ENCODE assay signal across 20 cellular contexts in the genomic region with DNA sequence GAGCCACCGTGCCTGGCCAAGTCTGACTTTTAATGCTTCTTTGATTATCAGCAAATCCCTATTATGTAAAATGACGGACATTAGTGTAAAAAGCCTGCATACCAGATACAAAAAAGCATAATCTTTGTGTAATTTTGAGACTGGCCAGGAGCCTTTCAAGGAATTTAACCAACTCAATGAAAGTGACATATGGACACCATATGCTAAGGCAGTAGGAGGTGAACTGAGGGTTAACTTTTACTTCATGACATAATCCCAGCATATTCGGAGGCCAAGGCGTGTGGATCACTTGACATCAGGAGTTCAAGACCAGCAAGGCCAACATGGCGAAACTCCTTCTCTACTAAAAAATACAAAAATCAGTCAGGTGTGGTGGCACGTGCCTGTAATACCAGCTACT.
A peak's percentile ranks its signal among the peaks of the same experiment; 100 is the strongest.
DNase-seq lines count a peak whose midpoint lies in the region; ATAC-seq and TF ChIP-seq lines count a peak whose summit lies in the region.
"Had no signal": no experiment of that assay in that cellular context is flagged by ENCODE, and none has a peak within 500 bp of the region (broad histone marks: within the 10 kb centered on the region; RNA-seq: fewer than 3 reads in every experiment).

No MANE protein-coding gene starts in this region.

- H3K4me3 Mint-ChIP-seq in GM23338: no peak overlapping the region
- no peak overlapping the region for H3K4me3 Mint-ChIP-seq in endothelial cell (ENCODE audit: unreplicated experiment)
- H3K4me3 Mint-ChIP-seq in mesothelial cell of epicardium: no peak overlapping the region

- no peaks in the 10 kb centered on the region for H3K9me3 Mint-ChIP-seq in GM23338
- H3K9me3 Mint-ChIP-seq in endothelial cell (ENCODE audit: unreplicated experiment): no peaks in the 10 kb centered on the region
- H3K9me3 Mint-ChIP-seq in mesothelial cell of epicardium: no peaks in the 10 kb centered on the region

- H3K27me3 ChIP-seq in GM23338 (ENCODE audit: insufficient read depth) (no peaks in the 10 kb centered on the region), heart left ventricle (no peaks in the 10 kb centered on the region)

- H3K36me3 Mint-ChIP-seq in GM23338 (ENCODE audit: low read depth): peaks cover 20% of the 10 kb centered on the region; the same call in 2 of the 3 replicates
- H3K36me3 Mint-ChIP-seq in endothelial cell (ENCODE audit: low read depth, unreplicated experiment): peaks cover 10% of the 10 kb centered on the region
- peaks cover 13% of the 10 kb centered on the region for H3K36me3 Mint-ChIP-seq in mesothelial cell of epicardium

- no peak overlapping the region for H3K4me2 ChIP-seq in GM23338

- peaks cover 81% of the 10 kb centered on the region for H3K79me2 ChIP-seq in GM23338 (replicated peaks; ENCODE audit: insufficient read depth)

- intact Hi-C loops in heart left ventricle (cut with DNase I): no loop called here

- WGBS in heart left ventricle, 4 donors: 90 to 93% (median 93%) methylated on average over 6 of the region's 6 CpGs

- peaks cover 3% of the 10 kb centered on the region; the same call in 2 of the 3 replicates for H3K4me1 Mint-ChIP-seq in GM23338
- H3K4me1 Mint-ChIP-seq in endothelial cell (ENCODE audit: unreplicated experiment): peaks cover 10% of the 10 kb centered on the region
- H3K4me1 Mint-ChIP-seq in mesothelial cell of epicardium: peaks cover 5% of the 10 kb centered on the region

- no peaks in the 10 kb centered on the region for H3K9me2 ChIP-seq in GM23338 (ENCODE audit: insufficient read depth)

- H3K36me3 ChIP-seq in GM23338 (ENCODE audit: insufficient read depth) (peaks cover 3% of the 10 kb centered on the region; the same call in 1 of the 2 replicates), heart left ventricle (peaks cover 0 to 23% (median 10%) of the 10 kb centered on the region in 9 donors)

- TF ChIP-seq CTCF in GM23338 (conservative IDR thresholded peaks at IDR 0.05; ENCODE audit: low read depth in 2 of 2) (no peak), endothelial cell (IDR thresholded peaks at IDR 0.05; ENCODE audit: unreplicated experiment) (no peak), mesothelial cell of epicardium (IDR thresholded peaks at IDR 0.05; ENCODE audit: unreplicated experiment) (no peak), heart left ventricle (IDR thresholded peaks at IDR 0.05) (no peak)

- ATAC-seq in GM23338 (no peak), heart left ventricle (no peak), HG03571 (IDR thresholded peaks at IDR 0.05; ENCODE audit: unreplicated experiment) (no peak)
- ATAC-seq: HCT116 had no signal

- no peak for DNase-seq in GM23338 (ENCODE audit: low spot score)
- peak; percentile 19 for DNase-seq in RPMI7951 (ENCODE audit: low read depth)
- DNase-seq in endothelial cell (ENCODE audit: low spot score): no peak
- DNase-seq in mesothelial cell of epicardium (ENCODE audit: low spot score in 2 of 2, unreplicated experiment in 2 of 2): no peak
- DNase-seq in heart left ventricle: no peak
- DNase-seq in HT-29 (ENCODE audit: low spot score): no peak
- DNase-seq in NCI-H2107 (lab: John Stamatoyannopoulos, UW): no peak
- DNase-seq: ACHN; Caco-2; DMS53; NCI-H1092; NCI-H146; NCI-H2081; NCI-H2227 treated with DMSO at 0.1 percent for 48 hours; NCI-H526 treated with DMSO at 0.1 percent for 48 hours; NK-92 treated with Interleukin-12 subunit alpha and Interleukin-12 subunit beta, amount 100 ng/mL, for 24 hours; OCI-M1; RPMI8226 had no signal

- peaks cover 19% of the 10 kb centered on the region for H4K20me1 ChIP-seq in GM23338 (replicated peaks; ENCODE audit: insufficient read depth)

- no peaks in the 10 kb centered on the region for H3K4me1 ChIP-seq in GM23338 (ENCODE audit: insufficient read depth)
- H3K4me1 ChIP-seq in heart left ventricle: peaks cover 0 to 9% (median 0%) of the 10 kb centered on the region in 12 donors
- H3K4me1 ChIP-seq: Caco-2 had no signal

- TF ChIP-seq POLR2A in heart left ventricle (IDR thresholded peaks at IDR 0.05): no peak

- no peak overlapping the region for H2AFZ ChIP-seq in GM23338

- no peaks in the 10 kb centered on the region for H3F3A ChIP-seq in GM23338 (replicated peaks; ENCODE audit: low read depth)

- peak overlapping the region; percentile 65; the same call in 1 of the 2 replicates for H3K27ac Mint-ChIP-seq in GM23338
- peak overlapping the region; percentile 67 for H3K27ac Mint-ChIP-seq in endothelial cell (ENCODE audit: unreplicated experiment)
- peak overlapping the region; percentile 14 for H3K27ac Mint-ChIP-seq in mesothelial cell of epicardium

- no peaks in the 10 kb centered on the region for H3K9me3 ChIP-seq in heart left ventricle
- H3K9me3 ChIP-seq: Caco-2 had no signal

- H3K27ac ChIP-seq in GM23338 (ENCODE audit: low read depth): no peak overlapping the region
- H3K27ac ChIP-seq in heart left ventricle: no peak overlapping the region

- no peaks in the 10 kb centered on the region for H3K27me3 Mint-ChIP-seq in GM23338 (ENCODE audit: insufficient read depth, low read depth, poor library complexity)
- H3K27me3 Mint-ChIP-seq in endothelial cell (ENCODE audit: unreplicated experiment): peaks cover 3% of the 10 kb centered on the region
- no peaks in the 10 kb centered on the region for H3K27me3 Mint-ChIP-seq in mesothelial cell of epicardium (ENCODE audit: low read depth)

- no peak overlapping the region for H3K4me3 ChIP-seq in GM23338
- H3K4me3 ChIP-seq in heart left ventricle: no peak overlapping the region

TF ChIP-seq in GM23338, 12 proteins besides CTCF, POLR2A, EP300 and RAD21 (continues in another document):
- TF ChIP-seq ZNF114 (CRISPR knock-in tag; IDR thresholded peaks at IDR 0.05) (no peak), EZH2 (IDR thresholded peaks at IDR 0.05; ENCODE audit: low read depth, unreplicated experiment) (no peak), STAT1 (IDR thresholded peaks at IDR 0.05; ENCODE audit: unreplicated experiment) (no peak), ZNF331 (CRISPR knock-in tag; IDR thresholded peaks at IDR 0.05; ENCODE audit: low read depth) (no peak), EZH2phosphoT487 (IDR thresholded peaks at IDR 0.05; ENCODE audit: unreplicated experiment) (no peak), ETS1 (IDR thresholded peaks at IDR 0.05) (no peak), NANOG (IDR thresholded peaks at IDR 0.05; ENCODE audit: borderline replicate concordance) (no peak), CREB1 (CRISPR knock-in tag; IDR thresholded peaks at IDR 0.05; ENCODE audit: low read depth) (no peak)

Comparison
In these comparisons a context has a peak if more than half of its experiments do, and no peak if none do; other contexts are left out.
1. H3K27ac Mint-ChIP-seq: peak in every context shown above with its lines; median percentile 67 in endothelial cell; 65 in GM23338; 14 in mesothelial cell of epicardium.